Comparison of ENCODE assay signal across 10 cellular contexts in genomic region chr12:10363665-10363921, GRCh38. TPM values are rescaled to one million over a fixed set of nuclear protein-coding genes. Genes with fewer than 3 reads are reported as not detected.
DNase-seq lines count a peak whose midpoint lies in the region; ATAC-seq and TF ChIP-seq lines count a peak whose summit lies in the region.
"Had no signal": no experiment of that assay in that cellular context is flagged by ENCODE, and none has a peak within 500 bp of the region (broad histone marks: within the 10 kb centered on the region; RNA-seq: fewer than 3 reads in every experiment).

No MANE protein-coding gene starts in this region.

- H3K4me3 ChIP-seq in esophagus muscularis mucosa (peak overlapping the region; percentile 64 to 73 (median 69)), prostate gland (peak overlapping the region; percentile 54 to 57)

- TF ChIP-seq CTCF in C4-2B (conservative IDR thresholded peaks at IDR 0.05) (no peak), esophagus muscularis mucosa (IDR thresholded peaks at IDR 0.05) (no peak), prostate gland (IDR thresholded peaks at IDR 0.05) (no peak)

- intact Hi-C loops in esophagus muscularis mucosa (cut with DNase I): loop anchor here (10.0 kb wide), 1 partner anchor 351 kb away; no protein-coding TSS in a partner anchor
- intact Hi-C loops in prostate gland (cut with DNase I): loop anchor here (5.0 to 10.0 kb wide), 2 partner anchors 149 to 249 kb away; partner anchors contain the start of genes GABARAPL1 and MAGOHB

- H3K27me3 ChIP-seq in esophagus muscularis mucosa (no peaks in the 10 kb centered on the region), prostate gland (replicated peaks; ENCODE audit: insufficient read depth) (no peaks in the 10 kb centered on the region)

- H3K4me1 ChIP-seq in esophagus muscularis mucosa (peaks cover 15 to 44% (median 38%) of the 10 kb centered on the region in 4 donors), prostate gland (replicated peaks) (peaks cover 15% of the 10 kb centered on the region)

- peak; percentile 43 for DNase-seq in NCI-H774 (lab: John Stamatoyannopoulos, UW)
- no peak for DNase-seq in esophagus muscularis mucosa (ENCODE audit: extremely low spot score)
- no peak for DNase-seq in prostate gland (ENCODE audit: low spot score)
- no peak for DNase-seq in activated naive CD8-positive, alpha-beta T cell treated with anti-CD3 and anti-CD28 coated beads for 36 hours
- no peak for DNase-seq in CD1c-positive myeloid dendritic cell (ENCODE audit: extremely low spot score)
- DNase-seq: NCI-H226 had no signal

- ATAC-seq in GM19463 (IDR thresholded peaks at IDR 0.05; ENCODE audit: unreplicated experiment): no peak
- no peak for ATAC-seq in HG03175 (IDR thresholded peaks at IDR 0.05; ENCODE audit: unreplicated experiment)

- peaks cover 16% of the 10 kb centered on the region for H3K9me3 Mint-ChIP-seq in activated naive CD8-positive, alpha-beta T cell treated with anti-CD3 and anti-CD28 coated beads for 36 hours

- no peak overlapping the region for H3K27ac Mint-ChIP-seq in activated naive CD8-positive, alpha-beta T cell treated with anti-CD3 and anti-CD28 coated beads for 36 hours

- 44% methylated on average over 5 of the region's 5 CpGs for WGBS in esophagus muscularis mucosa
- WGBS in prostate gland: 6% methylated on average over 5 of the region's 5 CpGs

- H3K36me3 Mint-ChIP-seq in activated naive CD8-positive, alpha-beta T cell treated with anti-CD3 and anti-CD28 coated beads for 36 hours: peaks cover 59% of the 10 kb centered on the region

- H3K27ac ChIP-seq in C4-2B (peak overlapping the region; percentile 84), esophagus muscularis mucosa (replicated peaks in 1 of 4) (peak overlapping the region; percentile 90 to 95 (median 92)), prostate gland (peak overlapping the region; percentile 99 to 100)

- H3K36me3 ChIP-seq in esophagus muscularis mucosa (no peaks in the 10 kb centered on the region), prostate gland (no peaks in the 10 kb centered on the region)

- TF ChIP-seq POLR2A in esophagus muscularis mucosa (IDR thresholded peaks at IDR 0.05; ENCODE audit: low read depth): no peak
- no peak for TF ChIP-seq POLR2A in prostate gland (IDR thresholded peaks at IDR 0.05)

- H3K9me3 ChIP-seq in esophagus muscularis mucosa (no peaks in the 10 kb centered on the region), prostate gland (no peaks in the 10 kb centered on the region)

- H3K4me1 Mint-ChIP-seq in activated naive CD8-positive, alpha-beta T cell treated with anti-CD3 and anti-CD28 coated beads for 36 hours: peaks cover 45% of the 10 kb centered on the region

- TF ChIP-seq EP300 in esophagus muscularis mucosa (IDR thresholded peaks at IDR 0.05): no peak

- no peaks in the 10 kb centered on the region for H3K27me3 Mint-ChIP-seq in activated naive CD8-positive, alpha-beta T cell treated with anti-CD3 and anti-CD28 coated beads for 36 hours

- H3K4me3 Mint-ChIP-seq in activated naive CD8-positive, alpha-beta T cell treated with anti-CD3 and anti-CD28 coated beads for 36 hours: no peak overlapping the region

RNA-seq across cellular contexts. Expression of gene KLRK1, which starts 26.2 kb away (rescaled TPM):
- total RNA-seq in esophagus muscularis mucosa: 1 to 10 TPM in 3 of 4 donors, under 1 TPM in 1; 0.19 to 1.8 (median 1.2) TPM
- 1 to 10 TPM in 1 of 2 donors, under 1 TPM in 1; 0.59 to 2.8 TPM for total RNA-seq in prostate gland
- total RNA-seq in activated naive CD8-positive, alpha-beta T cell treated with anti-CD3 and anti-CD28 coated beads for 36 hours: 100 to 1,000 TPM; 112 to 114 TPM
- total RNA-seq: Daoy had no signal

RNA-seq across cellular contexts. Expression of gene KLRC4, which starts 46.0 kb away (rescaled TPM):
- total RNA-seq in esophagus muscularis mucosa (under 1 TPM in 1 of 4 donors, not detected in 3; 0.83 TPM), prostate gland (under 1 TPM in 1 of 2 donors, not detected in 1; 0.96 TPM)
- total RNA-seq in activated naive CD8-positive, alpha-beta T cell treated with anti-CD3 and anti-CD28 coated beads for 36 hours: 1 to 10 TPM; 2.4 TPM
- total RNA-seq: Daoy had no signal

RNA-seq across cellular contexts. Expression of gene KLRD1, which starts 55.9 kb away (rescaled TPM):
- total RNA-seq in esophagus muscularis mucosa (1 to 10 TPM in 1 of 4 donors, under 1 TPM in 3; 0.32 to 1.3 (median 0.73) TPM), prostate gland (under 1 TPM; 0.32 to 0.40 TPM)
- 1 to 10 TPM; 2.0 to 2.6 TPM for total RNA-seq in activated naive CD8-positive, alpha-beta T cell treated with anti-CD3 and anti-CD28 coated beads for 36 hours

RNA-seq across cellular contexts. Expression of gene KLRC3, which starts 56.8 kb away (rescaled TPM):
- not detected for total RNA-seq in esophagus muscularis mucosa
- total RNA-seq in prostate gland: not detected
- total RNA-seq in activated naive CD8-positive, alpha-beta T cell treated with anti-CD3 and anti-CD28 coated beads for 36 hours: 1 to 10 TPM in 1 of 2 experiments, under 1 TPM in 1; 0.64 to 1.1 TPM
- total RNA-seq: Daoy had no signal

Comparison
In these comparisons a context has a peak if more than half of its experiments do, and no peak if none do; other contexts are left out.
1. RNA of gene KLRK1, which starts 26.2 kb away (total RNA-seq): 112 to 114 TPM in activated naive CD8-positive, alpha-beta T cell treated with anti-CD3 and anti-CD28 coated beads for 36 hours; 0.59 to 2.8 TPM in prostate gland and 0.19 to 1.8 TPM in esophagus muscularis mucosa; every median in the first group is over 10 times any median in the second.
2. Peak in every context shown above with its lines, with median percentiles within 50 percentile points of each other: H3K27ac ChIP-seq.